9 cellular contexts compared by ENCODE assay signal in the genomic region with DNA sequence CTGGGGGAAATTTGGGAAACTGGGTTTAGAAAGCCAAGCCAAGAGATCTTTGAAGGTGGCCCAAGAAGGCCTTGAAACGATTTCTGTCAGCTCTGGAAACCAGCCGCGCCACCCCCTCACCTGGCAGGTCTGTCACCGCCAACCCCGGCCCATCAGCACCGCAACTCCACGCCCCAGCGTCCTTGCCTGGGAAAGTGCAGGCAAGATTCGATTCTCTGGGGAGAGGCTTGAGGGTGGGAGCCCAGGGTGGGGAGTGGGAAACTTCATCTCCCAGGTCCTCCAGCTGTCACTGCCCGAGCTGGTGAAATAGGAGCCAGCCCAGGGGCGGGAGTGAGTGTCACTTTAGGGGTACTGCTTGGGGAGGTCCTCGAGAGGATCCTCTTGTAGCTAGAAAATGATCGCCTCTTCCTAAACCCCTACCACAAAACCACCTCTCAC. TPM values are rescaled to one million over a fixed set of nuclear protein-coding genes. Genes with fewer than 3 reads are reported as not detected.
A peak's percentile ranks its signal among the peaks of the same experiment; 100 is the strongest.
DNase-seq lines count a peak whose midpoint lies in the region; ATAC-seq and TF ChIP-seq lines count a peak whose summit lies in the region.
"Had no signal": no experiment of that assay in that cellular context is flagged by ENCODE, and none has a peak within 500 bp of the region (broad histone marks: within the 10 kb centered on the region; RNA-seq: fewer than 3 reads in every experiment).

No MANE protein-coding gene starts in this region.

- H3K27me3 ChIP-seq in CD4-positive, alpha-beta T cell (ENCODE audit: control insufficient read depth, insufficient read depth, low read length) = no peaks in the 10 kb centered on the region
- peaks cover 61% of the 10 kb centered on the region for H3K27me3 ChIP-seq in H9 (ENCODE audit: insufficient read depth, low read length)
- no peaks in the 10 kb centered on the region for H3K27me3 ChIP-seq in endocrine pancreas (ENCODE audit: control insufficient read depth, insufficient read depth, low read length)

- H2BK5ac ChIP-seq in H9 (ENCODE audit: insufficient read length, low read length) = no peak overlapping the region

- no peak for TF ChIP-seq CTCF in CD4-positive, alpha-beta T cell (IDR thresholded peaks at IDR 0.05)
- no peak for TF ChIP-seq CTCF in H9 (conservative IDR thresholded peaks at IDR 0.05)
- no peak for TF ChIP-seq CTCF in osteocyte (IDR thresholded peaks at IDR 0.05)
- TF ChIP-seq CTCF in GM13976 (IDR thresholded peaks at IDR 0.05; ENCODE audit: borderline replicate concordance, control extremely low read depth, extremely low read depth, insufficient read depth, missing control alignments) = no peak

- no peaks in the 10 kb centered on the region for H3K36me3 ChIP-seq in endocrine pancreas (ENCODE audit: control insufficient read depth, insufficient read depth, low read length)

- peak overlapping the region; percentile 38 for H3K4me2 ChIP-seq in H9 (ENCODE audit: insufficient read depth, insufficient read length, low read length)

- no peaks in the 10 kb centered on the region for H4K20me1 ChIP-seq in H9 (ENCODE audit: control insufficient read depth, insufficient read depth, insufficient read length)

- peaks cover 18% of the 10 kb centered on the region for H3K4me1 Mint-ChIP-seq in CD4-positive, alpha-beta T cell (ENCODE audit: low read depth)
- H3K4me1 Mint-ChIP-seq in H9 = peaks cover 7 to 29% of the 10 kb centered on the region in 2 experiments
- peaks cover 6% of the 10 kb centered on the region for H3K4me1 Mint-ChIP-seq in osteocyte (ENCODE audit: unreplicated experiment)

- no peak overlapping the region for H2BK20ac ChIP-seq in H9 (ENCODE audit: low read depth, low read length, poor library complexity, severe bottlenecking)

- no CpG with 5 or more reads among the region's 13 CpGs for WGBS in H9 (ENCODE audit: extremely low coverage, insufficient read length, low lambda C conversion rate)

- peaks cover 15% of the 10 kb centered on the region for H3K36me3 Mint-ChIP-seq in CD4-positive, alpha-beta T cell (ENCODE audit: low read depth)
- H3K36me3 Mint-ChIP-seq in H9 (ENCODE audit: insufficient read depth in 1 of 3, low read depth in 3 of 3) = no peaks in the 10 kb centered on the region; a peak in 1 of 7 replicates
- peaks cover 7% of the 10 kb centered on the region for H3K36me3 Mint-ChIP-seq in osteocyte (ENCODE audit: unreplicated experiment)

- no peak overlapping the region for H3K27ac Mint-ChIP-seq in CD4-positive, alpha-beta T cell
- no peak overlapping the region for H3K27ac Mint-ChIP-seq in H9
- no peak overlapping the region for H3K27ac Mint-ChIP-seq in osteocyte (ENCODE audit: unreplicated experiment)

- H4K91ac ChIP-seq in H9 (ENCODE audit: insufficient read length, low read depth, low read length) = no peak overlapping the region

- no peak overlapping the region for H4K5ac ChIP-seq in H9 (ENCODE audit: insufficient read length, low read depth, low read length)

- no peak overlapping the region for H2BK120ac ChIP-seq in H9 (ENCODE audit: low read depth, low read length, poor library complexity, severe bottlenecking)

- H3K9ac ChIP-seq in H9 (ENCODE audit: extremely low read depth, insufficient read length, low read length) (no peak overlapping the region), endocrine pancreas (ENCODE audit: control insufficient read depth, insufficient read depth, low read length) (peak overlapping the region; percentile 58)

- H3K79me1 ChIP-seq in H9 (ENCODE audit: insufficient read depth, low read depth, low read length, poor library complexity, severe bottlenecking) = no peaks in the 10 kb centered on the region

- H3K23me2 ChIP-seq in H9 (ENCODE audit: insufficient read length, low read depth, low read length, poor library complexity, severe bottlenecking) = peaks cover 15% of the 10 kb centered on the region

- peak in 1 of 10 experiments; percentile 44 for DNase-seq in CD4-positive, alpha-beta T cell
- DNase-seq in H9 (no peak), NCI-H82 treated with DMSO at 0.1 percent for 48 hours (lab: John Stamatoyannopoulos, UW; ENCODE audit: unreplicated experiment) (peak; percentile 57), osteocyte (ENCODE audit: extremely low spot score, unreplicated experiment) (no peak), GM13976 (ENCODE audit: low spot score) (no peak), RKO (ENCODE audit: low spot score) (no peak), NK-92 (lab: John Stamatoyannopoulos, UW; ENCODE audit: unreplicated experiment) (no peak)

- H2AFZ ChIP-seq in H9 (ENCODE audit: low read length) = no peak overlapping the region

- no peak overlapping the region for H2BK12ac ChIP-seq in H9 (ENCODE audit: insufficient read length, low read depth, low read length)

- H3K4me1 ChIP-seq in H9 (ENCODE audit: insufficient read depth, low read length) (no peaks in the 10 kb centered on the region), endocrine pancreas (ENCODE audit: control insufficient read depth, insufficient read depth, low read length) (no peaks in the 10 kb centered on the region)

- no peaks in the 10 kb centered on the region for H3K79me2 ChIP-seq in H9 (ENCODE audit: insufficient read depth, low read length)

- no peak overlapping the region for H3K56ac ChIP-seq in H9 (ENCODE audit: insufficient read length, low read depth, low read length)

- CTCF ChIA-PET in CD4-positive, alpha-beta T cell (lab: Charles Lee) = interaction anchor here (1.3 to 1.4 kb wide), 2 partner anchors 29 to 113 kb away, joined by 3 read pairs; no protein-coding TSS in a partner anchor

- no peaks in the 10 kb centered on the region for H3K9me3 ChIP-seq in CD4-positive, alpha-beta T cell (ENCODE audit: control insufficient read depth, low read length)
- H3K9me3 ChIP-seq in H9 (ENCODE audit: control insufficient read depth, low read depth, low read length) = no peaks in the 10 kb centered on the region
- H3K9me3 ChIP-seq in endocrine pancreas (ENCODE audit: control insufficient read depth, low read length) = no peaks in the 10 kb centered on the region
- H3K9me3 ChIP-seq: mucosa of descending colon had no signal

- H3K23ac ChIP-seq in H9 (ENCODE audit: insufficient read length, low read depth, low read length) = no peak overlapping the region

- no peak overlapping the region for H4K8ac ChIP-seq in H9 (replicated peaks; ENCODE audit: insufficient read length, low read depth, low read length)

- in situ Hi-C loops in GM13976 (cut with MboI; ENCODE audit: low sequenced_read_pairs, unreplicated experiment) = no loop called here

- H3K4me3 Mint-ChIP-seq in CD4-positive, alpha-beta T cell = peak overlapping the region; percentile 84
- H3K4me3 Mint-ChIP-seq in H9 (peak overlapping the region; percentile 45 to 71), osteocyte (ENCODE audit: unreplicated experiment) (peak overlapping the region; percentile 57)

- no peak overlapping the region for H3K27ac ChIP-seq in CD4-positive, alpha-beta T cell (ENCODE audit: low read depth, low read length)
- H3K27ac ChIP-seq in H9 (ENCODE audit: insufficient read length, low read depth, low read length) = no peak overlapping the region

- H3K9me3 Mint-ChIP-seq in CD4-positive, alpha-beta T cell = no peaks in the 10 kb centered on the region
- H3K9me3 Mint-ChIP-seq in H9 (no peaks in the 10 kb centered on the region), osteocyte (ENCODE audit: unreplicated experiment) (no peaks in the 10 kb centered on the region)

- no peak overlapping the region for H3K14ac ChIP-seq in H9 (ENCODE audit: insufficient read depth, low read length)

- intact Hi-C loops in CD4-positive, alpha-beta T cell (cut with DNase I, micrococcal nuclease) = loop anchor here (1.0 to 5.0 kb wide), 7 partner anchors 54 to 1456 kb away; a partner anchor contains a TSS

- H3K27me3 Mint-ChIP-seq in CD4-positive, alpha-beta T cell = no peaks in the 10 kb centered on the region
- peaks cover 89% of the 10 kb centered on the region for H3K27me3 Mint-ChIP-seq in H9 (ENCODE audit: low read depth)
- peaks cover 24% of the 10 kb centered on the region for H3K27me3 Mint-ChIP-seq in osteocyte (ENCODE audit: unreplicated experiment)

- POLR2A ChIA-PET in CD4-positive, alpha-beta T cell (lab: Charles Lee) = no interaction called here

- no peak for ATAC-seq in CD4-positive, alpha-beta T cell (ENCODE audit: poor library complexity)

- no peak overlapping the region for H2BK15ac ChIP-seq in H9 (ENCODE audit: low read depth, low read length)

- no peak overlapping the region for H3K4ac ChIP-seq in H9 (ENCODE audit: low read depth, low read length)

- H3T11ph ChIP-seq in H9 (ENCODE audit: low read length) = no peak overlapping the region

- H3K4me3 ChIP-seq in endocrine pancreas (ENCODE audit: control insufficient read depth, insufficient read depth, low read length) = no peak overlapping the region
- H3K4me3 ChIP-seq: mucosa of descending colon had no signal

- H2AK5ac ChIP-seq in H9 (ENCODE audit: insufficient read length, low read length) = no peak overlapping the region

- H3K18ac ChIP-seq in H9 (ENCODE audit: insufficient read length, low read depth, low read length) = no peak overlapping the region

RNA-seq across cellular contexts. Expression of a gene that starts 2.2 kb away (rescaled TPM):
- total RNA-seq in CD4-positive, alpha-beta T cell = 1 to 10 TPM; 4.1 to 4.3 TPM
- total RNA-seq in H9 (2021) (0.31 and 0.35 TPM in 2 replicates), osteocyte (3.4 and 4.4 TPM in 2 replicates)
